In genomic region chr19:17090501-17091074, GRCh38 we compare ENCODE assay signal across 9 cellular contexts. TPM values are rescaled to one million over a fixed set of nuclear protein-coding genes. Genes with fewer than 3 reads are reported as not detected.
DNase-seq lines count a peak whose midpoint lies in the region; ATAC-seq lines count a peak whose summit lies in the region.
"Had no signal": no experiment of that assay in that cellular context is flagged by ENCODE, and none has a peak within 500 bp of the region (broad histone marks: within the 10 kb centered on the region; RNA-seq: fewer than 3 reads in every experiment).

No MANE protein-coding gene starts in this region.

- peak overlapping the region; percentile 95 for H3K27ac ChIP-seq in stomach smooth muscle (ENCODE audit: low read length)
- H3K27ac ChIP-seq: 22Rv1 had no signal

- peaks cover 36% of the 10 kb centered on the region for H3K4me1 ChIP-seq in stomach smooth muscle (ENCODE audit: control insufficient read depth, insufficient read depth, low read length)

- no peak for ATAC-seq in HG03442 (IDR thresholded peaks at IDR 0.05; ENCODE audit: unreplicated experiment)

- no peaks in the 10 kb centered on the region for H3K27me3 ChIP-seq in stomach smooth muscle (ENCODE audit: control insufficient read depth in 1 of 2, insufficient read depth in 2 of 2, low read length in 2 of 2)

- H3K9me3 ChIP-seq in stomach smooth muscle (ENCODE audit: control insufficient read depth in 2 of 2, low read length in 2 of 2), result no peaks in the 10 kb centered on the region

- peak; percentile 1 for DNase-seq in NOMO-1 treated with DMSO at 0.1 percent for 48 hours (lab: John Stamatoyannopoulos, UW; ENCODE audit: unreplicated experiment)
- no peak for DNase-seq in NOMO-1 (lab: John Stamatoyannopoulos, UW; ENCODE audit: unreplicated experiment in 2 of 2)
- DNase-seq in activated T-cell treated with anti-CD3 and anti-CD28 coated beads, Interleukin-2, amount 50 U/mL, for 48 hours, result peak; percentile 47 to 59
- DNase-seq in iris pigment epithelial cell (ENCODE audit: low read depth), result peak; percentile 87
- DNase-seq in occipital lobe (lab: John Stamatoyannopoulos, UW), result no peak
- no peak for DNase-seq in SHP77 treated with DMSO at 0.1 percent for 48 hours (lab: John Stamatoyannopoulos, UW)

- no peak overlapping the region for H3K9ac ChIP-seq in stomach smooth muscle (ENCODE audit: low read length in 2 of 2)

- no peak overlapping the region for H3K4me3 ChIP-seq in stomach smooth muscle (ENCODE audit: low read length in 2 of 2)

- peaks cover 0 to 2% of the 10 kb centered on the region in 2 donors for H3K36me3 ChIP-seq in stomach smooth muscle (ENCODE audit: control insufficient read depth in 2 of 2, insufficient read depth in 2 of 2, low read length in 2 of 2)

RNA-seq across cellular contexts. Expression of gene MYO9B, which starts 15.0 kb away (rescaled TPM):
- total RNA-seq in occipital lobe, result 24.0 TPM

RNA-seq across cellular contexts. Expression of gene HAUS8, which starts 15.3 kb away (rescaled TPM):
- 1.9 TPM for total RNA-seq in occipital lobe

Comparison
In these comparisons a context has a peak if more than half of its experiments do, and no peak if none do; other contexts are left out.
1. DNase-seq: peak in NOMO-1 treated with DMSO at 0.1 percent for 48 hours (single experiment), activated T-cell treated with anti-CD3 and anti-CD28 coated beads, Interleukin-2, amount 50 U/mL, for 48 hours (2 of 2) and iris pigment epithelial cell (single experiment); none in NOMO-1 (0 of 2), occipital lobe (single experiment) and SHP77 treated with DMSO at 0.1 percent for 48 hours (single experiment).